In genomic region chr22:21867528-21868266, GRCh38 we compare ENCODE assay signal across 8 cellular contexts. TPM values are rescaled to one million over a fixed set of nuclear protein-coding genes. Genes with fewer than 3 reads are reported as not detected.
DNase-seq lines count a peak whose midpoint lies in the region; ATAC-seq and TF ChIP-seq lines count a peak whose summit lies in the region.

MAPK1 (minus strand) TSS chr22:21867645; CDS start chr22:21867440, 205 bp downstream.

- H3K4me1 ChIP-seq in right cardiac atrium (ENCODE audit: control insufficient read depth, insufficient read depth, low read length) (peaks cover under 1% of the 10 kb centered on the region), rectal smooth muscle tissue (ENCODE audit: control insufficient read depth, insufficient read depth, low read length) (peaks cover 5% of the 10 kb centered on the region), aorta (ENCODE audit: control insufficient read depth in 1 of 2, insufficient read depth in 2 of 2, low read length in 2 of 2) (peaks cover 0 to 3% of the 10 kb centered on the region in 2 donors)

- no peaks in the 10 kb centered on the region for H3K9me3 ChIP-seq in right cardiac atrium (ENCODE audit: control insufficient read depth, low read length)
- H3K9me3 ChIP-seq in aorta (ENCODE audit: control insufficient read depth, low read length), result no peaks in the 10 kb centered on the region

- in situ Hi-C loops in GM13976 (cut with MboI; ENCODE audit: low sequenced_read_pairs, unreplicated experiment), result no loop called here

- intact Hi-C loops in right cardiac atrium (cut with DNase I) (loop anchor here in 3 of 4 donors (10.0 kb wide), 3 partner anchors 53 to 93 kb away; no protein-coding TSS in a partner anchor), aorta (cut with DNase I) (loop anchor here (2.0 to 10.0 kb wide), 3 partner anchors 67 to 130 kb away; partner anchors contain the start of gene YPEL1 (in 1 of the 2))

- DNase-seq in GM13976 (ENCODE audit: low spot score) (peak; percentile 94), NCI-H1417 treated with DMSO at 0.1 percent for 48 hours (lab: John Stamatoyannopoulos, UW) (peak; percentile 43), T-helper 2 cell (peak; percentile 89 to 95 (median 91)), anterior cingulate cortex (lab: John Stamatoyannopoulos, UW) (peak; percentile 58 to 97 (median 92)), right cardiac atrium (peak; percentile 94 to 98 (median 97)), aorta (peak; percentile 96 to 98)

- H3K27me3 ChIP-seq in right cardiac atrium (ENCODE audit: control insufficient read depth, insufficient read depth) (no peaks in the 10 kb centered on the region), rectal smooth muscle tissue (ENCODE audit: control insufficient read depth, insufficient read depth, low read length) (no peaks in the 10 kb centered on the region), aorta (ENCODE audit: control insufficient read depth in 1 of 2, insufficient read depth in 2 of 2, low read length in 1 of 2) (no peaks in the 10 kb centered on the region)

- H3K4me3 ChIP-seq in right cardiac atrium (ENCODE audit: low read length), result peak within 1 kb of the TSS; percentile 89
- peak within 1 kb of the TSS; percentile 96 for H3K4me3 ChIP-seq in rectal smooth muscle tissue (ENCODE audit: low read length)
- H3K4me3 ChIP-seq in aorta (ENCODE audit: low read length in 2 of 2), result peak within 1 kb of the TSS; percentile 97

- H3K27ac ChIP-seq in right cardiac atrium (ENCODE audit: low read length) (peak within 1 kb of the TSS; percentile 80), rectal smooth muscle tissue (ENCODE audit: low read depth, low read length) (peak within 1 kb of the TSS; percentile 84), aorta (ENCODE audit: low read depth in 1 of 2, low read length in 2 of 2) (peak within 1 kb of the TSS; percentile 91 to 95)

- WGBS in right cardiac atrium, result under 1% methylated on average over 74 of the region's 74 CpGs
- WGBS in aorta, 2 donors, result 1% methylated on average over 50 to 74 of the region's 74 CpGs

- H3K36me3 ChIP-seq in rectal smooth muscle tissue (ENCODE audit: control insufficient read depth, insufficient read depth, low read length) (no peaks in the 10 kb centered on the region), aorta (ENCODE audit: control insufficient read depth in 1 of 2, insufficient read depth in 2 of 2, low read length in 1 of 2) (no peaks in the 10 kb centered on the region)

- H3K9ac ChIP-seq in rectal smooth muscle tissue (ENCODE audit: low read length), result peak within 1 kb of the TSS; percentile 54

- ATAC-seq in HG02798 (IDR thresholded peaks at IDR 0.05; ENCODE audit: poor library complexity, unreplicated experiment), result peak; percentile 88
- peak; percentile 99 for ATAC-seq in right cardiac atrium
- ATAC-seq in aorta (ENCODE audit: low FRiP score), result peak; percentile 98

- TF ChIP-seq CTCF in GM13976 (IDR thresholded peaks at IDR 0.05; ENCODE audit: borderline replicate concordance, control extremely low read depth, extremely low read depth, insufficient read depth, missing control alignments), result no peak

RNA-seq across cellular contexts. Expression of gene MAPK1, which starts in this region (rescaled TPM):
- total RNA-seq in right cardiac atrium, result 100 to 1,000 TPM; 116 to 126 (median 123) TPM
- polyA plus RNA-seq in right cardiac atrium, result 14.8 TPM
- 100 to 1,000 TPM; 137 to 159 TPM for total RNA-seq in aorta
- 10 to 100 TPM; 13.6 to 16.5 TPM for polyA plus RNA-seq in aorta

Comparison
In these comparisons a context has a peak if more than half of its experiments do, and no peak if none do; other contexts are left out.
1. Peak in every context shown above with its lines: DNase-seq, ATAC-seq, H3K4me3 ChIP-seq and H3K27ac ChIP-seq.
2. DNase-seq: peak in every context shown above with its lines; median percentile 97 in right cardiac atrium; 97 in aorta; 94 in GM13976; 92 in anterior cingulate cortex; 91 in T-helper 2 cell; 43 in NCI-H1417 treated with DMSO at 0.1 percent for 48 hours.